Comparison of ENCODE assay signal across 26 cellular contexts in the genomic region with DNA sequence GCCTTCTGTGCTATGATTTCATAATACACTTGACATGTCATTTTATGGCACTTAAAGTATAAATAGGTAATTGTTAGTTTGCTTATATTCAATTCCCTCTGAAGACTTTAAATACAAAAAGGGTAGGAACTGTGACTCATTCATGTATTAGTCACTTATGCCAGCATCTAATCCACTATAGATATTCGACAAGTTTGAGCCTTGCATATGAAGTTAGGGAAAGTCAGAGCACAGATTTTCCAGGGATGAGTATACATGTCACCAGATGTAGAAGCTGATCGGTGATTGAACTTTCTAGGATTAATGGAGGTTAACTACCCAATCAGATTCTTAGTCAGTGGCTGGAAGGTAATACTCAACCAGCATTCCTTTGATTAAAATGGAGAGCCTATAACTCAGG.
DNase-seq lines count a peak whose midpoint lies in the region; ATAC-seq and TF ChIP-seq lines count a peak whose summit lies in the region.
"Had no signal": no experiment of that assay in that cellular context is flagged by ENCODE, and none has a peak within 500 bp of the region (broad histone marks: within the 10 kb centered on the region; RNA-seq: fewer than 3 reads in every experiment).

No MANE protein-coding gene starts in this region.

- no peaks in the 10 kb centered on the region for H3K27me3 ChIP-seq in heart right ventricle
- H3K27me3 ChIP-seq: BLaER1, neural progenitor cell, sigmoid colon, SJSA1, suprapubic skin, upper lobe of right lung had no signal

- H3K27ac ChIP-seq in heart right ventricle, result no peak overlapping the region
- H3K27ac ChIP-seq: BLaER1, neural progenitor cell, sigmoid colon, SJSA1, suprapubic skin, upper lobe of right lung had no signal

- H3K4me1 ChIP-seq in heart right ventricle, result no peaks in the 10 kb centered on the region
- H3K4me1 ChIP-seq: BLaER1, sigmoid colon, SJSA1, suprapubic skin, upper lobe of right lung had no signal

- TF ChIP-seq CTCF in astrocyte of the spinal cord (IDR thresholded peaks at IDR 0.05; ENCODE audit: low read depth, low read length) (no peak), lower leg skin (IDR thresholded peaks at IDR 0.05) (no peak), heart right ventricle (IDR thresholded peaks at IDR 0.05) (no peak)

- DNase-seq in ELR (ENCODE audit: low read depth) (peak; percentile 91), HT1080 (ENCODE audit: low read depth) (peak; percentile 71), astrocyte of the spinal cord (ENCODE audit: low read depth, low spot score) (peak; percentile 41), kidney glomerular epithelial cell (lab: John Stamatoyannopoulos, UW) (peak; percentile 38), T1000 (lab: John Stamatoyannopoulos, UW) (no peak), lower leg skin (ENCODE audit: low spot score in 2 of 2) (no peak), GM19240 (ENCODE audit: insufficient read length, low spot score) (no peak), heart right ventricle (no peak)
- DNase-seq: activated CD4-positive, alpha-beta memory T cell treated with anti-CD3 and anti-CD28 coated beads, Interleukin-2, amount 10 ng/mL, durations not matched to agents 7 days and 5 days; activated CD8-positive, alpha-beta memory T cell treated with anti-CD3 and anti-CD28 coated beads, Interleukin-2, amount 50 U/mL, for 48 hours; caudate nucleus; COR-L47; DMS79; mesendoderm; NCI-H2029 treated with DMSO at 0.1 percent for 48 hours; NCI-H2227 treated with DMSO at 0.1 percent for 48 hours; NCI-H526 treated with DMSO at 0.1 percent for 48 hours; sigmoid colon; stimulated activated CD4-positive, alpha-beta T cell treated with anti-CD3 and anti-CD28 coated beads, Interleukin-15, amount 100 ng/mL, for 24 hours; stimulated activated naive B cell treated with anti-CD40 and anti-IgM and Interleukin-4, amounts not matched to agents 10 μg/mL and 1 μg/mL and 100 μg/mL, for 72 hours; upper lobe of right lung had no signal

- intact Hi-C loops in lower leg skin (cut with DNase I; ENCODE audit: low total_unique reads), result no loop called here
- intact Hi-C loops in heart right ventricle (cut with DNase I), result no loop called here

- WGBS in lower leg skin, 2 donors, result 91 to 93% methylated on average over 2 of the region's 2 CpGs
- WGBS in heart right ventricle, 2 donors, result 87 to 93% methylated on average over 2 of the region's 2 CpGs

- no peak for ATAC-seq in heart right ventricle
- ATAC-seq: activated CD4-positive, CD25-positive, alpha-beta regulatory T cell treated with anti-CD3 and anti-CD28 coated beads, Interleukin-2, amount 50 U/mL, for 24 hours; stimulated activated naive B cell treated with anti-CD40 and anti-IgM and Interleukin-4, amounts not matched to agents 10 μg/mL and 1 μg/mL and 100 μg/mL, for 72 hours; upper lobe of right lung had no signal

- TF ChIP-seq POLR2A in lower leg skin (IDR thresholded peaks at IDR 0.05), result no peak

- no peaks in the 10 kb centered on the region for H3K36me3 ChIP-seq in heart right ventricle
- H3K36me3 ChIP-seq: BLaER1, neural progenitor cell, sigmoid colon, SJSA1, suprapubic skin, upper lobe of right lung had no signal

- peaks cover 0 to 17% (median 3%) of the 10 kb centered on the region in 11 donors for H3K9me3 ChIP-seq in heart right ventricle
- H3K9me3 ChIP-seq: BLaER1, sigmoid colon, SJSA1, suprapubic skin, upper lobe of right lung had no signal

- in situ Hi-C loops in astrocyte of the spinal cord (cut with HindIII; ENCODE audit: low sequenced_read_pairs), result no loop called here

- no peak overlapping the region for H3K4me3 ChIP-seq in astrocyte of the spinal cord (ENCODE audit: low read depth, low read length)
- no peak overlapping the region for H3K4me3 ChIP-seq in lower leg skin (ENCODE audit: low read depth, poor library complexity, severe bottlenecking)
- H3K4me3 ChIP-seq in heart right ventricle, result no peak overlapping the region
- H3K4me3 ChIP-seq: BLaER1, neural progenitor cell, sigmoid colon, SJSA1, suprapubic skin, upper lobe of right lung had no signal

Comparison
In these comparisons a context has a peak if more than half of its experiments do, and no peak if none do; other contexts are left out.
1. DNase-seq: peak in ELR (single experiment), HT1080 (single experiment), astrocyte of the spinal cord (single experiment) and kidney glomerular epithelial cell (single experiment); none in T1000 (single experiment), lower leg skin (0 of 2), GM19240 (single experiment) and heart right ventricle (0 of 2).